ENCODE assay signal across 10 cellular contexts in the genomic region with DNA sequence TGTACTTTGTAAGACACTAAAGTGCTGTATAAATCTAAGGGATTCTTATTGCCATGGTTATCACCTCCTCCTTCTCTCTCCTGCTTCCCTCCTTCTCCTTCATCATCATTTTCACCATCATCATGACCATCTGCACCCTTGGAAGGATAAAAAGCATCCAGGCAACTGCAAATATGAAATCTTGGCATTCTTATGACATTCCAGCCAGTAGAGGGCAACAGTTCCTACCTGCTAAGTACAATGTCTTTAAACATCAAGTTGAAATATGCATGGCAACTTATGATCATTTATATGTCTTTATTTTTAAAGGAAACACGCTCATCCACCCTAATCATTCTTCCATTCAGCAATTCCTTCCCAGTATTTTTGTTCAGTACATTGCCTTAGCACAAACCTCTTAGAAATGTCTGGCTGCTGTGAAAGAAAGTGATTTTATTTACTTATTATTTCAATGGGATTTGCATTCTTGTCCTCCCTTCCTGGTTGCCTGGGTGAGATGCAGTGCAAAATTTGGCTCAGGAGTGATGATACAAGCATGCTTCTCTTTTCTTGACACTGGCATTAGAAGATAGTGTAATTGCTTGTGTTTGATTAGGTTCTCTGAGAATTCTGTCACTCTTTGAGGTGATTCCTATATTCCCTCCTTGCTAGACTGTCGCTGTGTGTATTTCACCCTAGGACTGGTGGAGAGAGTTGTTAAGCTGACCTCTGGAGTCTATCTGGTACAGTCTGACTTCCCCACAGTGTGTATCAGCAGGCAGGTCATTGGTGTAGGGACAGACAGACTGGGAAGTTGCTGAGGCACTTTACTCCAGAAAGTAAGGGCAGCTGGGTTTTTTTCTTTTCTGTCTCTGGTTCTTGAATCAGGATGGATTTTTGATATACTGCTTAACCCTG.
DNase-seq lines count a peak whose midpoint lies in the region; ATAC-seq, FAIRE-seq and TF ChIP-seq lines count a peak whose summit lies in the region.
"Had no signal": no experiment of that assay in that cellular context is flagged by ENCODE, and none has a peak within 500 bp of the region (broad histone marks: within the 10 kb centered on the region; RNA-seq: fewer than 3 reads in every experiment).

No MANE protein-coding gene starts in this region.

- H3K4me2 ChIP-seq in astrocyte (ENCODE audit: low read length): no peak overlapping the region

- FAIRE-seq in astrocyte (lab: Jason Lieb, UNC): peak; percentile 45

- H3K27me3 Mint-ChIP-seq in astrocyte (ENCODE audit: low read depth, unreplicated experiment): peaks cover 7% of the 10 kb centered on the region

- H3K27ac Mint-ChIP-seq in astrocyte (ENCODE audit: unreplicated experiment): peak overlapping the region; percentile 41

- H3K4me1 Mint-ChIP-seq in astrocyte (ENCODE audit: low read depth, unreplicated experiment): peaks cover 8% of the 10 kb centered on the region

- no peaks in the 10 kb centered on the region for H4K20me1 ChIP-seq in astrocyte (ENCODE audit: insufficient read depth, low read length)

- no peaks in the 10 kb centered on the region for H3K4me1 ChIP-seq in astrocyte (ENCODE audit: insufficient read depth, low read length)
- no peaks in the 10 kb centered on the region for H3K4me1 ChIP-seq in left lung

- peaks cover 4% of the 10 kb centered on the region for H3K9me3 Mint-ChIP-seq in astrocyte (ENCODE audit: unreplicated experiment)

- no peak overlapping the region for H3K4me3 Mint-ChIP-seq in astrocyte (ENCODE audit: unreplicated experiment)

- H3K79me2 ChIP-seq in astrocyte (ENCODE audit: insufficient read depth, low read length): no peaks in the 10 kb centered on the region

- no peak overlapping the region for H2AFZ ChIP-seq in astrocyte (ENCODE audit: low read depth, low read length)

- intact Hi-C loops in left lung (cut with DNase I): no loop called here

- no peaks in the 10 kb centered on the region for H3K27me3 ChIP-seq in astrocyte (ENCODE audit: insufficient read depth, low read length)
- no peaks in the 10 kb centered on the region for H3K27me3 ChIP-seq in left lung
- H3K27me3 ChIP-seq: SJSA1 had no signal

- no peak overlapping the region for H3K4me3 ChIP-seq in Jurkat, Clone E6-1 (ENCODE audit: low read length)
- no peak overlapping the region for H3K4me3 ChIP-seq in astrocyte (ENCODE audit: insufficient read depth, low read depth, low read length)
- no peak overlapping the region for H3K4me3 ChIP-seq in left lung
- H3K4me3 ChIP-seq: SJSA1, skin epidermis had no signal

- H3K27ac ChIP-seq in astrocyte (ENCODE audit: low read depth, low read length) (no peak overlapping the region), left lung (no peak overlapping the region)
- H3K27ac ChIP-seq: SJSA1, skin epidermis had no signal

- H3K9me3 ChIP-seq in astrocyte (ENCODE audit: insufficient read depth, low read depth, low read length) (no peaks in the 10 kb centered on the region), left lung (no peaks in the 10 kb centered on the region)
- H3K9me3 ChIP-seq: SJSA1 had no signal

- H3K36me3 Mint-ChIP-seq in astrocyte (ENCODE audit: low read depth, unreplicated experiment): peaks cover 2% of the 10 kb centered on the region

- no peak overlapping the region for H3K9ac ChIP-seq in astrocyte (ENCODE audit: low read length)

- H3K36me3 ChIP-seq in astrocyte (ENCODE audit: insufficient read depth, low read length) (no peaks in the 10 kb centered on the region), left lung (no peaks in the 10 kb centered on the region)
- H3K36me3 ChIP-seq: SJSA1 had no signal

- peak; percentile 78 for ATAC-seq in left lung

- DNase-seq in DMS53 treated with DMSO at 0.1 percent for 48 hours (lab: John Stamatoyannopoulos, UW; ENCODE audit: unreplicated experiment): peak; percentile 46
- DNase-seq in Jurkat, Clone E6-1 (ENCODE audit: low read depth, low spot score): peak; percentile 17
- DNase-seq in astrocyte (ENCODE audit: low read depth): peak; percentile 55
- DNase-seq in left lung: no peak
- no peak for DNase-seq in stimulated activated naive CD4-positive, alpha-beta T cell treated with Interleukin-2 at 50 U/mL for 16 hours (lab: John Stamatoyannopoulos, UW)
- no peak for DNase-seq in activated effector memory CD4-positive, alpha-beta T cell treated with Interleukin-2 at 50 U/mL for 16 hours
- no peak for DNase-seq in germinal center (ENCODE audit: low spot score)
- no peak for DNase-seq in SHP77 treated with DMSO at 0.1 percent for 48 hours (lab: John Stamatoyannopoulos, UW)

- TF ChIP-seq CTCF in astrocyte (IDR thresholded peaks at IDR 0.05; ENCODE audit: insufficient read depth, low read depth, low read length): peak; percentile 71
- peak; percentile 27 to 61 for TF ChIP-seq CTCF in left lung (IDR thresholded peaks at IDR 0.05)

Comparison
In these comparisons a context has a peak if more than half of its experiments do, and no peak if none do; other contexts are left out.
1. DNase-seq: peak in DMS53 treated with DMSO at 0.1 percent for 48 hours (single experiment), Jurkat, Clone E6-1 (single experiment) and astrocyte (single experiment); none in left lung (0 of 2), stimulated activated naive CD4-positive, alpha-beta T cell treated with Interleukin-2 at 50 U/mL for 16 hours (single experiment), activated effector memory CD4-positive, alpha-beta T cell treated with Interleukin-2 at 50 U/mL for 16 hours (single experiment), germinal center (single experiment) and SHP77 treated with DMSO at 0.1 percent for 48 hours (single experiment).